In the genomic region with DNA sequence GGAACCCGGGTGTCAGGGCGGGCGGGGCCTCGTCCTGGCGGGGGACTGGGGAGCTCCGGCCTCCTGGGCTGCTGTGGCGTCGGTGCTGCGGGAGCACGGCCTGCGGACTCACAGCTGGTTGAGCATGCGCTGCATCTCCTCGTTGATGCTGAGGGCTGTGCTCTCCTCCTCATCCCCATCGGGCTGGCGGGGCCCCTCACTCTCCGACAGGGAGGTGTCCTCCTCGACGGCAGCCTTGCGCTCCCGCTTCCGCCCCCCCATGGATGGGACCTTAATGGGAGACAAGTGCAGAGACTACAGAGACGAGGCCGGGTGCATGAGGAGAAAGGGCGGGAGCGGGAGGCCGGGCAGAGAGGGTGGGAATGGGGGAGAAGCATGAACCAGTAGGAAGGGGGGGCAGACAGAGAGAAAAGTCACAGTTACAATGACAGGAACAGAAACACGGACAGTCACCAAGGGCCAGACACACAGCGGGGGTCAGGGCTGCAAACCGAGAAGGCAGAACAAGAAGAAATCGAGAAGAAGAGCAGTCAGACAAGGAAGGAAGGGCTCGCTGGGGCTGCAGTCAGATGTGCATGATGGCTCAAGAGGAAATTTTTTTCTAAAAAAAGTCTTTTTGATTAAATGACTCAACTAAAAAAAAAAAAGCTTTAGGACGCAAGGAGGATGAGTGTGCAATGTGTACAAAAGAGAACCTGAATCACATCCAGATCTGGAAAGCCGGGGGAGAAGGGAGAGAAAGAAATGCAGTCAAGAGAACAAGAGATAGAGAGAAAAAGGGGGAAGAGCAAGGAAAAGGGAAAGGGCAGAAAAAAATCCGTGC, we compare ENCODE assay signal across 10 cellular contexts. TPM values are rescaled to one million over a fixed set of nuclear protein-coding genes. Genes with fewer than 3 reads are reported as not detected.
DNase-seq lines count a peak whose midpoint lies in the region; ATAC-seq and TF ChIP-seq lines count a peak whose summit lies in the region.
"Had no signal": no experiment of that assay in that cellular context is flagged by ENCODE, and none has a peak within 500 bp of the region (broad histone marks: within the 10 kb centered on the region; RNA-seq: fewer than 3 reads in every experiment).

No MANE protein-coding gene starts in this region.

- peak overlapping the region; percentile 20 for H3K4me3 ChIP-seq in brain microvascular endothelial cell (ENCODE audit: low read depth, low read length)
- no peak overlapping the region for H3K4me3 ChIP-seq in lower lobe of right lung
- no peak overlapping the region for H3K4me3 ChIP-seq in transverse colon
- no peak overlapping the region for H3K4me3 ChIP-seq in prostate gland
- H3K4me3 ChIP-seq: mucosa of descending colon had no signal

- H3K27ac Mint-ChIP-seq in T-helper 2 cell treated with Interferon-gamma antibody and Interleukin-4, amounts not matched to agents 5 μg/mL and 100 μg/mL, for 36 hours = peak overlapping the region; percentile 17

- TF ChIP-seq CTCF in brain microvascular endothelial cell (IDR thresholded peaks at IDR 0.05; ENCODE audit: low read depth, low read length, missing control alignments) (no peak), lower lobe of right lung (IDR thresholded peaks at IDR 0.05) (no peak), transverse colon (IDR thresholded peaks at IDR 0.05) (no peak), prostate gland (IDR thresholded peaks at IDR 0.05) (no peak)

- H3K36me3 Mint-ChIP-seq in T-helper 2 cell treated with Interferon-gamma antibody and Interleukin-4, amounts not matched to agents 5 μg/mL and 100 μg/mL, for 36 hours (ENCODE audit: low read depth) = peaks cover 38% of the 10 kb centered on the region

- no peak for TF ChIP-seq EP300 in transverse colon (IDR thresholded peaks at IDR 0.05; ENCODE audit: low read depth)

- H3K36me3 ChIP-seq in brain microvascular endothelial cell (replicated peaks) (peaks cover 21% of the 10 kb centered on the region), lower lobe of right lung (peaks cover 64% of the 10 kb centered on the region), transverse colon (peaks cover 0 to 11% (median 4%) of the 10 kb centered on the region in 4 donors), prostate gland (no peaks in the 10 kb centered on the region)

- no peaks in the 10 kb centered on the region for H3K27me3 Mint-ChIP-seq in T-helper 2 cell treated with Interferon-gamma antibody and Interleukin-4, amounts not matched to agents 5 μg/mL and 100 μg/mL, for 36 hours (ENCODE audit: low read depth)

- H3K4me1 ChIP-seq in lower lobe of right lung = peaks cover 59% of the 10 kb centered on the region
- H3K4me1 ChIP-seq in transverse colon = peaks cover 28 to 55% (median 32%) of the 10 kb centered on the region in 4 donors
- peaks cover 11% of the 10 kb centered on the region for H3K4me1 ChIP-seq in prostate gland (replicated peaks)

- intact Hi-C loops in lower lobe of right lung (cut with DNase I) (no loop called here), transverse colon (cut with DNase I; ENCODE audit: low total_unique reads) (no loop called here), prostate gland (cut with DNase I) (no loop called here)

- in situ Hi-C loops in brain microvascular endothelial cell (cut with HindIII; ENCODE audit: low pct_ligation_motif_present, low sequenced_read_pairs) = no loop called here
- in situ Hi-C loops in transverse colon (cut with MboI; ENCODE audit: low pct_ligation_motif_present in 1 of 4, low pct_unique_long_range_greater_than_20kb in 1 of 4, low sequenced_read_pairs in 3 of 4) = loop anchor here in 2 of 4 donors (10.0 to 25.0 kb wide), 3 partner anchors 111 to 211 kb away; a partner anchor contains a TSS

- no peak for ATAC-seq in lower lobe of right lung
- ATAC-seq: mucosa of descending colon had no signal

- peak overlapping the region; percentile 72 for H3K27ac ChIP-seq in brain microvascular endothelial cell
- H3K27ac ChIP-seq in lower lobe of right lung = peak overlapping the region; percentile 78
- H3K27ac ChIP-seq in transverse colon = peak overlapping the region; percentile 75 to 91 (median 83)
- H3K27ac ChIP-seq in prostate gland = no peak overlapping the region

- H3K4me3 Mint-ChIP-seq in T-helper 2 cell treated with Interferon-gamma antibody and Interleukin-4, amounts not matched to agents 5 μg/mL and 100 μg/mL, for 36 hours = no peak overlapping the region

- no peaks in the 10 kb centered on the region for H3K9me3 ChIP-seq in lower lobe of right lung
- H3K9me3 ChIP-seq in transverse colon = no peaks in the 10 kb centered on the region
- H3K9me3 ChIP-seq in prostate gland = no peaks in the 10 kb centered on the region
- H3K9me3 ChIP-seq: mucosa of descending colon had no signal

- H3K27me3 ChIP-seq in brain microvascular endothelial cell (replicated peaks) = no peaks in the 10 kb centered on the region
- no peaks in the 10 kb centered on the region for H3K27me3 ChIP-seq in lower lobe of right lung (ENCODE audit: low read depth)
- no peaks in the 10 kb centered on the region for H3K27me3 ChIP-seq in transverse colon
- H3K27me3 ChIP-seq in prostate gland (replicated peaks; ENCODE audit: insufficient read depth) = no peaks in the 10 kb centered on the region

- TF ChIP-seq POLR2A in transverse colon (IDR thresholded peaks at IDR 0.05) (no peak), prostate gland (IDR thresholded peaks at IDR 0.05) (no peak)

- DNase-seq in T-helper 2 cell treated with Interferon-gamma antibody and Interleukin-4, amounts not matched to agents 5 μg/mL and 100 μg/mL, for 36 hours (ENCODE audit: low spot score) = no peak
- DNase-seq in T-helper 2 cell (no peak), brain microvascular endothelial cell (no peak), lower lobe of right lung (no peak), transverse colon (no peak), GM19238 (ENCODE audit: insufficient read length, low spot score) (no peak), A172 (ENCODE audit: low spot score) (no peak), prostate gland (ENCODE audit: low spot score) (no peak)
- DNase-seq: NCI-H1417 treated with DMSO at 0.1 percent for 48 hours had no signal

- no peaks in the 10 kb centered on the region for H3K9me3 Mint-ChIP-seq in T-helper 2 cell treated with Interferon-gamma antibody and Interleukin-4, amounts not matched to agents 5 μg/mL and 100 μg/mL, for 36 hours

- peaks cover 24% of the 10 kb centered on the region for H3K4me1 Mint-ChIP-seq in T-helper 2 cell treated with Interferon-gamma antibody and Interleukin-4, amounts not matched to agents 5 μg/mL and 100 μg/mL, for 36 hours (ENCODE audit: low read depth)

- 83 to 87% methylated on average over 17 to 33 of the region's 34 CpGs for whole genome bisulfite sequencing in transverse colon (ENCODE audit: low coverage in 1 of 2), 2 donors
- 86% methylated on average over 33 of the region's 34 CpGs for WGBS in prostate gland

RNA-seq across cellular contexts. Expression of a gene that starts 7.1 kb away (rescaled TPM):
- total RNA-seq in lower lobe of right lung (27.6 TPM), transverse colon (10 to 100 TPM in 1 of 4 donors, 1 to 10 TPM in 3; 6.1 to 54.2 (median 8.0) TPM), prostate gland (10 to 100 TPM in 1 of 2 donors, 1 to 10 TPM in 1; 4.8 to 22.9 TPM)
- total RNA-seq in A172 (2014; rRNA removed; shearing (Covaris generic)) = 2.1 TPM in 2 replicates

RNA-seq across cellular contexts. Expression of a gene that starts 14.4 kb away (rescaled TPM):
- total RNA-seq in lower lobe of right lung (766 TPM), transverse colon (1,000 to 10,000 TPM; 1,806 to 2,946 (median 2,333) TPM), prostate gland (1,000 to 10,000 TPM; 1,469 to 2,105 TPM)
- 3,748 and 4,015 TPM in 2 replicates for total RNA-seq in A172 (2014; rRNA removed; shearing (Covaris generic))

RNA-seq across cellular contexts. Expression of a gene that starts 19.3 kb away (rescaled TPM):
- 30.2 TPM for total RNA-seq in lower lobe of right lung
- 100 to 1,000 TPM in 1 of 4 donors, 10 to 100 TPM in 3; 12.8 to 167 (median 30.5) TPM for total RNA-seq in transverse colon
- total RNA-seq in A172 (2014; rRNA removed; shearing (Covaris generic)) = 53.9 and 59.8 TPM in 2 replicates
- 10 to 100 TPM; 14.5 to 42.9 TPM for total RNA-seq in prostate gland

RNA-seq across cellular contexts. Expression of a gene that starts 54.9 kb away (rescaled TPM):
- total RNA-seq in lower lobe of right lung (32.0 TPM), transverse colon (10 to 100 TPM; 18.3 to 20.2 (median 19.2) TPM), prostate gland (10 to 100 TPM; 86.7 to 99.0 TPM)
- total RNA-seq in A172 (2014; rRNA removed; shearing (Covaris generic)) = 46.2 and 60.2 TPM in 2 replicates

RNA-seq across cellular contexts. Expression of a gene that starts 55.7 kb away (rescaled TPM):
- 121 TPM for total RNA-seq in lower lobe of right lung
- total RNA-seq in transverse colon = 10 to 100 TPM in 3 of 4 donors, 1 to 10 TPM in 1; 2.6 to 49.7 (median 40.9) TPM
- total RNA-seq in A172 (2014; rRNA removed; shearing (Covaris generic)) = 116 and 166 TPM in 2 replicates
- total RNA-seq in prostate gland = 10 to 100 TPM; 70.3 to 80.2 TPM

Comparison
In these comparisons a context has a peak if more than half of its experiments do, and no peak if none do; other contexts are left out.
1. H3K27ac ChIP-seq: peak in brain microvascular endothelial cell (single experiment), lower lobe of right lung (single experiment) and transverse colon (4 of 4); none in prostate gland (0 of 2).